Comparison of ENCODE assay signal across 8 cellular contexts in the genomic region with DNA sequence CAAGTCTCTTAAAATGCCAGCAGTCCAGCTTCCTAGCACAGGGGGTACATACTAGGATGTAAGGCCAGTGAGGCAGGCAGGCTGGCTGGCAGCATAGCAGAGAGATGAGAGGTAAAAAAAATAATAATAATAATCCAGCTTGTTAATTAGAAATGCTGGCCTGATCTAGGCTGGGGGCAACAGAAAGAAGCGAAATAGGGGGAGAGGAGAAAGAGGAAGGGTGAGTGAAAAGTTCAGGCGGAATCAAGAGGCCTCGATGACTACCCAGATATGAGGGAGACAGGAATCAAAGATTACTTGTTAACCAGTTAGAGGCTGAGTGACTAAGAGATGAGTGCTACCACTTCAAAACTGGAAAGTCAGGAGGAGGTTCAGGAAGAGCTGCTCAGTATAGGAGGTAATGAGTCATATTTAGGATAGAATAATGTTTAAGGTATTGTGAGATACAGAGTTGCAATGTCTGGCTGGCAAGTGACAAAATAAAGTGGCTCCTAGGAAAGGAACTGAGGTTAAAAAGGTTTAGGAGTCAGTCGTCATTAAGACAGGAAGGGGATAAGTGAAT. TPM values are rescaled to one million over a fixed set of nuclear protein-coding genes. Genes with fewer than 3 reads are reported as not detected.
DNase-seq lines count a peak whose midpoint lies in the region; ATAC-seq and TF ChIP-seq lines count a peak whose summit lies in the region.
"Had no signal": no experiment of that assay in that cellular context is flagged by ENCODE, and none has a peak within 500 bp of the region (broad histone marks: within the 10 kb centered on the region; RNA-seq: fewer than 3 reads in every experiment).

No MANE protein-coding gene starts in this region.

- no peak for TF ChIP-seq POLR2A in tibial nerve (IDR thresholded peaks at IDR 0.05)

- peak overlapping the region; percentile 49 for H3K9ac ChIP-seq in mammary epithelial cell (ENCODE audit: insufficient read depth, low read length)

- H3K79me2 ChIP-seq in mammary epithelial cell (ENCODE audit: insufficient read depth, low read length): peaks cover 22% of the 10 kb centered on the region
- H3K79me2 ChIP-seq in osteoblast (ENCODE audit: insufficient read depth, low read length): peaks cover 9% of the 10 kb centered on the region

- CTCF ChIA-PET in mammary epithelial cell (lab: Charles Lee; ENCODE audit: low non-redundant PET): interaction anchor here (1.5 kb wide), 1 partner anchor 127 kb away, joined by 8 read pairs; no protein-coding TSS in a partner anchor

- intact Hi-C loops in mammary epithelial cell (cut with micrococcal nuclease): loop anchor here (1.0 to 5.0 kb wide), 5 partner anchors 14 to 280 kb away; no protein-coding TSS in a partner anchor

- no peak overlapping the region for H2AFZ ChIP-seq in mammary epithelial cell (ENCODE audit: low read depth, low read length)
- no peak overlapping the region for H2AFZ ChIP-seq in osteoblast (ENCODE audit: low read length)

- H3K4me2 ChIP-seq in mammary epithelial cell (ENCODE audit: insufficient read depth, low read depth, low read length) (peak overlapping the region; percentile 79), osteoblast (ENCODE audit: insufficient read depth, low read length) (peak overlapping the region; percentile 89)

- no TSS peak for BruUV-seq in mammary epithelial cell (replicated peaks; lab: Mats Ljungman, UMichigan)

- in situ Hi-C loops in mammary epithelial cell (cut with MboI; ENCODE audit: low sequenced_read_pairs in 2 of 2): no loop called here

- H3K4me1 ChIP-seq in mammary epithelial cell (ENCODE audit: insufficient read depth, low read length) (peaks cover 36% of the 10 kb centered on the region), osteoblast (ENCODE audit: insufficient read depth, low read length) (peaks cover 50% of the 10 kb centered on the region), tibial nerve (peaks cover 0 to 35% (median 16%) of the 10 kb centered on the region in 4 donors)

- H3K4me3 ChIP-seq in mammary epithelial cell (replicated peaks in 1 of 3; ENCODE audit: insufficient read depth in 1 of 3, low read depth in 2 of 3, low read length in 3 of 3) (no peak overlapping the region), osteoblast (ENCODE audit: insufficient read depth, low read length) (no peak overlapping the region), tibial nerve (no peak overlapping the region)

- 0% methylated on average over 3 of the region's 4 CpGs for WGBS in mammary epithelial cell (ENCODE audit: low coverage, missing lambda C conversion rate)
- 46 to 60% methylated on average over 4 of the region's 4 CpGs for WGBS in tibial nerve, 2 donors

- peak; percentile 25 for DNase-seq in GM03348 (ENCODE audit: low spot score)
- peak; percentile 18 for DNase-seq in MV-4-11 (lab: John Stamatoyannopoulos, UW)
- DNase-seq in mammary epithelial cell: peak; percentile 95
- DNase-seq in osteoblast (ENCODE audit: insufficient read length, low spot score, missing footprints): no peak
- DNase-seq in tibial nerve (ENCODE audit: low spot score in 2 of 2): no peak
- DNase-seq: activated CD4-positive, alpha-beta T cell treated with anti-CD3 and anti-CD28 coated beads, Interleukin-2, amount 50 U/mL, for 4 hours had no signal

- no peak for TF ChIP-seq EP300 in tibial nerve (IDR thresholded peaks at IDR 0.05)

- dilution Hi-C loops in mammary epithelial cell (cut with HindIII; ENCODE audit: low sequenced_read_pairs): no loop called here

- no peak for ATAC-seq in GM19463 (IDR thresholded peaks at IDR 0.05; ENCODE audit: unreplicated experiment)
- no peak for ATAC-seq in GM21423 (IDR thresholded peaks at IDR 0.05; ENCODE audit: unreplicated experiment)

- no peak for TF ChIP-seq CTCF in mammary epithelial cell (conservative IDR thresholded peaks at IDR 0.05 in 1 of 2, IDR thresholded peaks at IDR 0.05 in 1 of 2; ENCODE audit: extremely low read depth in 1 of 2, insufficient read depth in 1 of 2, low read depth in 1 of 2, low read length in 2 of 2)
- no peak for TF ChIP-seq CTCF in osteoblast (IDR thresholded peaks at IDR 0.05; ENCODE audit: extremely low read depth, low read depth, low read length)
- TF ChIP-seq CTCF in tibial nerve (IDR thresholded peaks at IDR 0.05): no peak

- H4K20me1 ChIP-seq in mammary epithelial cell (ENCODE audit: insufficient read depth, low read length) (peaks cover 2% of the 10 kb centered on the region), osteoblast (ENCODE audit: insufficient read depth, low read length) (no peaks in the 10 kb centered on the region)

- H3K36me3 ChIP-seq in mammary epithelial cell (ENCODE audit: insufficient read depth, low read length) (peaks cover 2% of the 10 kb centered on the region), osteoblast (ENCODE audit: insufficient read depth, low read length) (peaks cover 5% of the 10 kb centered on the region), tibial nerve (peaks cover 0 to 22% (median 0%) of the 10 kb centered on the region in 3 donors)

- no peaks in the 10 kb centered on the region for H3K27me3 ChIP-seq in mammary epithelial cell (ENCODE audit: insufficient read depth, low read length)
- H3K27me3 ChIP-seq in osteoblast (ENCODE audit: insufficient read depth, low read length): no peaks in the 10 kb centered on the region
- no peaks in the 10 kb centered on the region for H3K27me3 ChIP-seq in tibial nerve

- peak overlapping the region; percentile 73 for H3K27ac ChIP-seq in mammary epithelial cell (ENCODE audit: insufficient read depth, low read depth, low read length)
- peak overlapping the region; percentile 86 for H3K27ac ChIP-seq in osteoblast (ENCODE audit: low read depth, low read length)
- H3K27ac ChIP-seq in tibial nerve: no peak overlapping the region

- H3K9me3 ChIP-seq in mammary epithelial cell (replicated peaks; ENCODE audit: insufficient read depth, low read length): no peaks in the 10 kb centered on the region
- no peaks in the 10 kb centered on the region for H3K9me3 ChIP-seq in osteoblast (ENCODE audit: low read depth, low read length)
- no peaks in the 10 kb centered on the region for H3K9me3 ChIP-seq in tibial nerve

RNA-seq across cellular contexts. Expression of a gene that starts 2.8 kb away (rescaled TPM):
- 1 to 10 TPM; 6.3 to 8.8 TPM for total RNA-seq in mammary epithelial cell
- polyA plus RNA-seq in mammary epithelial cell: 3.9 TPM
- polyA minus RNA-seq in mammary epithelial cell: 5.8 TPM
- 6.2 and 7.7 TPM in 2 replicates for total RNA-seq in osteoblast
- 1 to 10 TPM; 3.6 to 6.3 (median 5.5) TPM for total RNA-seq in tibial nerve

RNA-seq across cellular contexts. Expression of a gene that starts 28.2 kb away (rescaled TPM):
- total RNA-seq in mammary epithelial cell (under 1 TPM; 0.17 to 0.21 TPM), osteoblast (under 0.01 TPM in 2 replicates), tibial nerve (1 to 10 TPM in 2 of 4 donors, under 1 TPM in 2; 0.30 to 1.2 (median 0.85) TPM)
- polyA plus RNA-seq in mammary epithelial cell: 0.03 TPM
- polyA minus RNA-seq in mammary epithelial cell: not detected

Comparison
In these comparisons a context has a peak if more than half of its experiments do, and no peak if none do; other contexts are left out.
1. DNase-seq: peak in GM03348 (single experiment), MV-4-11 (single experiment) and mammary epithelial cell (single experiment); none in osteoblast (single experiment) and tibial nerve (0 of 2).
2. H3K27ac ChIP-seq: peak in mammary epithelial cell (single experiment) and osteoblast (single experiment); none in tibial nerve (0 of 4).